In the genomic region with DNA sequence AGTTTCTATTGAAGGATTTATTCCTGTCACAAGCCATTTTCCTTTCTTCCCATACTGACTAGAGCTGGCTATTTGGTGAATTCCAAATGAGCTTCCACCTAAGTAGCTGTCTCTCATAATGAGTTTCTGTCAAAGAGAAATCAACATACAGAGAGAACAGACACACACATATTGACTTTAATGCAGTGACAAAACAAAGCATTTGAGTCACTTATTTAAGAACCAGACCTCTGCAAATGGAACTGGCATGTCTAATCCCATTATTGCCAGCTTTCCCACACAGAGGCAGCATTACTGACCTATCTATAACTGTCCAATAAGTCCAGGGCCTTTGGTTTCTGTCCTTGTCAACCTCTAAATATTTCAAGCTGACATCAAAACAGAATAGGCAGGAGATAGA, we compare ENCODE assay signal across 9 cellular contexts.
A peak's percentile ranks its signal among the peaks of the same experiment; 100 is the strongest.
DNase-seq lines count a peak whose midpoint lies in the region; ATAC-seq and TF ChIP-seq lines count a peak whose summit lies in the region.
"Had no signal": no experiment of that assay in that cellular context is flagged by ENCODE, and none has a peak within 500 bp of the region (broad histone marks: within the 10 kb centered on the region; RNA-seq: fewer than 3 reads in every experiment).

No MANE protein-coding gene starts in this region.

- H3K27ac Mint-ChIP-seq in activated T-helper 17 cell treated with anti-CD3 and anti-CD28 coated beads, Interleukin-2, amount 50 U/mL, for 72 hours, result peak overlapping the region; percentile 78

- DNase-seq in sigmoid colon (no peak), NCI-H2227 (lab: John Stamatoyannopoulos, UW; ENCODE audit: unreplicated experiment) (no peak), globus pallidus (ENCODE audit: low spot score) (no peak), RKO (ENCODE audit: low spot score) (no peak)
- DNase-seq in stimulated activated CD4-positive, alpha-beta T cell treated with anti-CD3 and anti-CD28 coated beads, Interleukin-4, amount 100 ng/mL, for 4 hours, result no peak
- DNase-seq: right lobe of liver had no signal

- TF ChIP-seq EP300 in sigmoid colon (IDR thresholded peaks at IDR 0.05), result no peak

- H3K4me1 Mint-ChIP-seq in activated T-helper 17 cell treated with anti-CD3 and anti-CD28 coated beads, Interleukin-2, amount 50 U/mL, for 72 hours, result peaks cover 11% of the 10 kb centered on the region

- TF ChIP-seq CTCF in sigmoid colon (IDR thresholded peaks at IDR 0.05), result no peak

- H3K4me3 Mint-ChIP-seq in activated T-helper 17 cell treated with anti-CD3 and anti-CD28 coated beads, Interleukin-2, amount 50 U/mL, for 72 hours, result peak overlapping the region; percentile 67

- no peaks in the 10 kb centered on the region for H3K9me3 Mint-ChIP-seq in activated T-helper 17 cell treated with anti-CD3 and anti-CD28 coated beads, Interleukin-2, amount 50 U/mL, for 72 hours

- peaks cover 0 to 4% (median 0%) of the 10 kb centered on the region in 4 donors for H3K9me3 ChIP-seq in sigmoid colon
- H3K9me3 ChIP-seq: right lobe of liver had no signal

- H3K27me3 Mint-ChIP-seq in activated T-helper 17 cell treated with anti-CD3 and anti-CD28 coated beads, Interleukin-2, amount 50 U/mL, for 72 hours, result no peaks in the 10 kb centered on the region

- H3K27ac ChIP-seq in sigmoid colon, result peak overlapping the region; percentile 2 to 56 (median 46)
- H3K27ac ChIP-seq: right lobe of liver had no signal

- H3K36me3 ChIP-seq in sigmoid colon, result no peaks in the 10 kb centered on the region
- H3K36me3 ChIP-seq: right lobe of liver had no signal

- H3K4me3 ChIP-seq in sigmoid colon, result no peak overlapping the region
- H3K4me3 ChIP-seq: right lobe of liver had no signal

- no peaks in the 10 kb centered on the region for H3K36me3 Mint-ChIP-seq in activated T-helper 17 cell treated with anti-CD3 and anti-CD28 coated beads, Interleukin-2, amount 50 U/mL, for 72 hours (ENCODE audit: low read depth)

- intact Hi-C loops in sigmoid colon (cut with DNase I), result no loop called here

- ATAC-seq in GM19324 (IDR thresholded peaks at IDR 0.05; ENCODE audit: low FRiP score, unreplicated experiment) (peak; percentile 31), HG02759 (IDR thresholded peaks at IDR 0.05; ENCODE audit: unreplicated experiment) (peak; percentile 5)
- no peak for ATAC-seq in activated T-helper 17 cell treated with anti-CD3 and anti-CD28 coated beads, Interleukin-2, amount 50 U/mL, for 72 hours (replicated peaks)

- TF ChIP-seq POLR2A in sigmoid colon (IDR thresholded peaks at IDR 0.05), result no peak

- H3K4me1 ChIP-seq in sigmoid colon, result peaks cover 0 to 28% (median 13%) of the 10 kb centered on the region in 4 donors
- H3K4me1 ChIP-seq: right lobe of liver had no signal

- no peaks in the 10 kb centered on the region for H3K27me3 ChIP-seq in sigmoid colon
- H3K27me3 ChIP-seq: right lobe of liver had no signal
